21 cellular contexts compared by ENCODE assay signal in genomic region chr17:307295-307691, GRCh38.
"Had no signal": no experiment of that assay in that cellular context is flagged by ENCODE, and none has a peak within 500 bp of the region (broad histone marks: within the 10 kb centered on the region; RNA-seq: fewer than 3 reads in every experiment).

No MANE protein-coding gene starts in this region.

- H3K27me3 Mint-ChIP-seq: activated CD4-positive, alpha-beta T cell treated with anti-CD3 and anti-CD28 coated beads, Interleukin-2, amount 10 ng/mL, durations not matched to agents 24 days and 14 days; activated naive CD4-positive, alpha-beta T cell treated with anti-CD3 and anti-CD28 coated beads, Interleukin-2, amount 50 U/mL, for 24 hours had no signal

- H3K27ac ChIP-seq: brain microvascular endothelial cell, epithelial cell of prostate, psoas muscle, tibial artery had no signal

- DNase-seq: activated CD4-positive, alpha-beta T cell treated with anti-CD3 and anti-CD28 coated beads, Interleukin-2, amount 10 ng/mL, durations not matched to agents 24 days and 14 days; activated CD8-positive, alpha-beta memory T cell treated with anti-CD3 and anti-CD28 coated beads, Interleukin-2, amount 50 U/mL, for 4 hours; activated CD8-positive, alpha-beta T cell treated with anti-CD3 and anti-CD28 coated beads, Interleukin-2, amount 10 ng/mL, durations not matched to agents 7 days and 5 days; activated effector memory CD4-positive, alpha-beta T cell treated with anti-CD3 and anti-CD28 coated beads, Interleukin-2, amount 50 U/mL, for 16 hours; activated T-cell treated with anti-CD3 and anti-CD28 coated beads, Interleukin-2, amount 50 U/mL, for 48 hours; brain microvascular endothelial cell; effector memory CD4-positive, alpha-beta T cell; left colon; mammary epithelial cell; naive thymus-derived CD4-positive, alpha-beta T cell; stimulated activated CD4-positive, alpha-beta T cell treated with anti-CD3 and anti-CD28 coated beads, Interleukin-15, amount 100 ng/mL, for 24 hours; stimulated activated CD4-positive, alpha-beta T cell treated with anti-CD3 and anti-CD28 coated beads, Interleukin-4, amount 100 ng/mL, for 1 hour; stimulated activated naive B cell treated with anti-CD40 and anti-IgM and Interleukin-4, amounts not matched to agents 10 μg/mL and 1 μg/mL and 100 μg/mL, for 72 hours; T-helper 2 cell; tibial artery had no signal

- H3K36me3 ChIP-seq: brain microvascular endothelial cell, gastrocnemius medialis, tibial artery had no signal

- H3K4me1 Mint-ChIP-seq: activated CD4-positive, alpha-beta T cell treated with anti-CD3 and anti-CD28 coated beads, Interleukin-2, amount 10 ng/mL, durations not matched to agents 24 days and 14 days; activated naive CD4-positive, alpha-beta T cell treated with anti-CD3 and anti-CD28 coated beads, Interleukin-2, amount 50 U/mL, for 24 hours had no signal

- H3K27ac Mint-ChIP-seq: activated CD4-positive, alpha-beta T cell treated with anti-CD3 and anti-CD28 coated beads, Interleukin-2, amount 10 ng/mL, durations not matched to agents 24 days and 14 days; activated CD8-positive, alpha-beta T cell treated with anti-CD3 and anti-CD28 coated beads, Interleukin-2, amount 10 ng/mL, durations not matched to agents 7 days and 5 days; activated naive CD4-positive, alpha-beta T cell treated with anti-CD3 and anti-CD28 coated beads, Interleukin-2, amount 50 U/mL, for 24 hours; stimulated activated naive B cell treated with anti-CD40 and anti-IgM and Interleukin-4, amounts not matched to agents 10 μg/mL and 1 μg/mL and 100 μg/mL, for 72 hours had no signal

- H3K27me3 ChIP-seq: gastrocnemius medialis had no signal

- H3K9me3 ChIP-seq: gastrocnemius medialis, psoas muscle, tibial artery had no signal

- H3K4me3 ChIP-seq: gastrocnemius medialis, psoas muscle, tibial artery had no signal

- H3K36me3 Mint-ChIP-seq: activated naive CD4-positive, alpha-beta T cell treated with anti-CD3 and anti-CD28 coated beads, Interleukin-2, amount 50 U/mL, for 24 hours had no signal

- H3K4me3 Mint-ChIP-seq: activated CD4-positive, alpha-beta T cell treated with anti-CD3 and anti-CD28 coated beads, Interleukin-2, amount 10 ng/mL, durations not matched to agents 24 days and 14 days; activated CD8-positive, alpha-beta T cell treated with anti-CD3 and anti-CD28 coated beads, Interleukin-2, amount 10 ng/mL, durations not matched to agents 7 days and 5 days; activated naive CD4-positive, alpha-beta T cell treated with anti-CD3 and anti-CD28 coated beads, Interleukin-2, amount 50 U/mL, for 24 hours; dendritic cell treated with granulocyte-macrophage colony-stimulating factor and Interleukin-4, amounts not matched to agents 40 ng/mL and 50 ng/mL, for 4 days; naive thymus-derived CD4-positive, alpha-beta T cell; stimulated activated naive B cell treated with anti-CD40 and anti-IgM and Interleukin-4, amounts not matched to agents 10 μg/mL and 1 μg/mL and 100 μg/mL, for 72 hours had no signal

- FAIRE-seq: urothelium cell line had no signal

- H3K9me3 Mint-ChIP-seq: activated CD4-positive, alpha-beta T cell treated with anti-CD3 and anti-CD28 coated beads, Interleukin-2, amount 10 ng/mL, durations not matched to agents 24 days and 14 days; activated naive CD4-positive, alpha-beta T cell treated with anti-CD3 and anti-CD28 coated beads, Interleukin-2, amount 50 U/mL, for 24 hours; dendritic cell treated with granulocyte-macrophage colony-stimulating factor and Interleukin-4, amounts not matched to agents 40 ng/mL and 50 ng/mL, for 4 days; stimulated activated naive B cell treated with anti-CD40 and anti-IgM and Interleukin-4, amounts not matched to agents 10 μg/mL and 1 μg/mL and 100 μg/mL, for 72 hours had no signal

- ATAC-seq: activated CD8-positive, alpha-beta T cell treated with anti-CD3 and anti-CD28 coated beads, Interleukin-2, amount 10 ng/mL, durations not matched to agents 7 days and 5 days; left colon; naive thymus-derived CD4-positive, alpha-beta T cell; psoas muscle; stimulated activated naive B cell treated with anti-CD40 and anti-IgM and Interleukin-4, amounts not matched to agents 10 μg/mL and 1 μg/mL and 100 μg/mL, for 72 hours had no signal

- H3K4me1 ChIP-seq: psoas muscle, tibial artery had no signal
